12 cellular contexts compared by ENCODE assay signal in the genomic region with DNA sequence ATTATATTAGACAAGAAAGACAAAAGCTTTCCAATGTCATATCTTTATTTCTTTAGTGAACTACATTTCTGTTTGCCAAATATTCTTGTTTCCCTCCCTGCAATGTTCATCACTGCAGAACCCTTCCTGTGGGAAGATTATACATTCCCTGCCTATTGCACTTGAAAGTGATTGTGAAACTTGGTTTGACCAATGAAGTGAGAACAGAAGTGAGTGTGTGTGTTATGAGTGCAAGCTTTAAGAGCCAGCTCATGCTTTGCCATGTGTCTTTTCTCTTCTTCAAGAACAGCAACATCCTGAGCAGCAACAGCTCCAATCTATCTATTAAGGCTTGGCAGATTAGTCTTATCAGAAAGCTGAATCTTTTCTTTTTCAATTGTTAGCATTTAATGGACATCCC.
DNase-seq lines count a peak whose midpoint lies in the region; ATAC-seq and TF ChIP-seq lines count a peak whose summit lies in the region.
"Had no signal": no experiment of that assay in that cellular context is flagged by ENCODE, and none has a peak within 500 bp of the region (broad histone marks: within the 10 kb centered on the region; RNA-seq: fewer than 3 reads in every experiment).

No MANE protein-coding gene starts in this region.

- peak; percentile 43 for ATAC-seq in GM21526 (IDR thresholded peaks at IDR 0.05; ENCODE audit: low FRiP score, unreplicated experiment)
- peak; percentile 67 for ATAC-seq in HG03432 (IDR thresholded peaks at IDR 0.05; ENCODE audit: unreplicated experiment)
- ATAC-seq: left cardiac atrium had no signal

- no peak overlapping the region for H3K4me3 ChIP-seq in GM12865 (ENCODE audit: low read depth, low read length)
- H3K4me3 ChIP-seq in fibroblast of mammary gland (ENCODE audit: control insufficient read depth, low read depth, low read length): no peak overlapping the region

- DNase-seq in GM12865 (ENCODE audit: low read depth) (peak; percentile 49), fibroblast of mammary gland (ENCODE audit: low read depth) (peak; percentile 87), NCI-H2227 treated with DMSO at 0.1 percent for 48 hours (lab: John Stamatoyannopoulos, UW) (no peak), NCI-H82 (lab: John Stamatoyannopoulos, UW) (no peak), C1 segment of cervical spinal cord (lab: John Stamatoyannopoulos, UW) (no peak)
- no peak for DNase-seq in activated CD4-positive, CD25-positive, alpha-beta regulatory T cell (lab: John Stamatoyannopoulos, UW)
- DNase-seq: activated naive CD4-positive, alpha-beta T cell treated with anti-CD3 and anti-CD28 coated beads, Interleukin-2, amount 10 ng/mL, durations not matched to agents 7 days and 5 days; left cardiac atrium; NCI-H1694; posterior cingulate gyrus had no signal

- TF ChIP-seq CTCF in GM12865 (IDR thresholded peaks at IDR 0.05; ENCODE audit: insufficient read depth, low read depth, low read length, missing control alignments): no peak
- TF ChIP-seq CTCF in fibroblast of mammary gland (conservative IDR thresholded peaks at IDR 0.05; ENCODE audit: control insufficient read depth, insufficient read depth, low read depth, low read length): no peak

Comparison
In these comparisons a context has a peak if more than half of its experiments do, and no peak if none do; other contexts are left out.
1. DNase-seq: peak in GM12865 (single experiment) and fibroblast of mammary gland (single experiment); none in activated CD4-positive, CD25-positive, alpha-beta regulatory T cell (0 of 4), NCI-H2227 treated with DMSO at 0.1 percent for 48 hours (single experiment), NCI-H82 (single experiment) and C1 segment of cervical spinal cord (0 of 14).